ENCODE assay signal across 15 cellular contexts in the genomic region with DNA sequence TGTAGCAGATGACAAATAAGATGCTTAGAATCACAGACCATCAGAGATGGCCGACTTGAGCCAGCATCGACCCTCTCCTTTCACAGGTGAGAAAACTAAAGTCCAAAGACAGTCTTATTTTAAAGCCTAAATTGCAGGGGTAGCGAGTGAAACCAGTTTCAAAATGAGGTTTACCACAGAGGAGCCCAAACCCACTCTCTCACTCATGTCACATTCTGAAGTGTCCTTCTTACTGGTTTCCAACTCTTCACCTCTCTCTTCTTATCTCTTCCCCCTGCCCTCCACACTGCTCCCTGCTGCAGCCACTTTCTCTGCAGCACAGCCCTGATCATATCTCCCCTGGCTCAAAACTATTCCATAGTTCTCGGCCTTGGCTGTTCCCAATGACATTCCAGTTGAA. TPM values are rescaled to one million over a fixed set of nuclear protein-coding genes. Genes with fewer than 3 reads are reported as not detected.
A peak's percentile ranks its signal among the peaks of the same experiment; 100 is the strongest.
DNase-seq lines count a peak whose midpoint lies in the region; ATAC-seq and TF ChIP-seq lines count a peak whose summit lies in the region.
"Had no signal": no experiment of that assay in that cellular context is flagged by ENCODE, and none has a peak within 500 bp of the region (broad histone marks: within the 10 kb centered on the region; RNA-seq: fewer than 3 reads in every experiment).

No MANE protein-coding gene starts in this region.

- intact Hi-C loops in natural killer cell (cut with micrococcal nuclease): loop anchor here (10.0 kb wide), 1 partner anchor 49 kb away; no protein-coding TSS in a partner anchor

- H3K9ac ChIP-seq in BLaER1 treated with 17β-estradiol and CSF1 and Interleukin-3, amounts not matched to agents 10 nM and 100 nM: no peak overlapping the region
- peak overlapping the region; percentile 51 for H3K9ac ChIP-seq in adipocyte (ENCODE audit: low read length)

- H3K4me2 ChIP-seq in BLaER1 treated with 17β-estradiol and CSF1 and Interleukin-3, amounts not matched to agents 10 nM and 100 nM: peak overlapping the region in 10 of 11 experiments; percentile 53 to 88 (median 82); a peak in 17 of 22 replicates

- TF ChIP-seq CTCF in natural killer cell (IDR thresholded peaks at IDR 0.05): no peak

- H3K36me3 ChIP-seq in BLaER1 treated with 17β-estradiol and CSF1 and Interleukin-3, amounts not matched to agents 10 nM and 100 nM: no peaks in the 10 kb centered on the region
- no peaks in the 10 kb centered on the region for H3K36me3 ChIP-seq in adipocyte (ENCODE audit: control insufficient read depth, insufficient read depth, low read length, severe bottlenecking)
- H3K36me3 ChIP-seq: Peyer's patch, tibial nerve had no signal

- peak overlapping the region; percentile 77 for H3K4me3 Mint-ChIP-seq in natural killer cell
- H3K4me3 Mint-ChIP-seq: activated CD4-positive, alpha-beta memory T cell treated with anti-CD3 and anti-CD28 coated beads, Interleukin-2, amount 10 ng/mL, durations not matched to agents 7 days and 5 days had no signal

- no peaks in the 10 kb centered on the region for H3K9me3 Mint-ChIP-seq in natural killer cell
- H3K9me3 Mint-ChIP-seq: activated CD4-positive, alpha-beta memory T cell treated with anti-CD3 and anti-CD28 coated beads, Interleukin-2, amount 10 ng/mL, durations not matched to agents 7 days and 5 days had no signal

- H3K4me1 Mint-ChIP-seq in natural killer cell: peaks cover 19 to 28% of the 10 kb centered on the region in 2 donors

- DNase-seq in adipocyte (ENCODE audit: low read depth) (no peak), natural killer cell (no peak), NCI-H1092 treated with DMSO at 0.1 percent for 48 hours (lab: John Stamatoyannopoulos, UW) (no peak), islet precursor cell (no peak)
- DNase-seq: activated CD4-positive, alpha-beta memory T cell treated with anti-CD3 and anti-CD28 coated beads, Interleukin-2, amount 10 ng/mL, durations not matched to agents 7 days and 5 days; DMS79 treated with DMSO at 0.1 percent for 48 hours; erythroblast; NCI-H774; Peyer's patch; stimulated activated CD4-positive, alpha-beta T cell treated with anti-CD3 and anti-CD28 coated beads, Interleukin-4, amount 100 ng/mL, for 4 hours had no signal

- peaks cover 6 to 30% (median 22%) of the 10 kb centered on the region in 11 experiments; a peak in 19 of 22 replicates for H3K9me3 ChIP-seq in BLaER1 treated with 17β-estradiol and CSF1 and Interleukin-3, amounts not matched to agents 10 nM and 100 nM (replicated peaks in 1 of 11)
- no peaks in the 10 kb centered on the region for H3K9me3 ChIP-seq in adipocyte (ENCODE audit: control insufficient read depth, low read length)
- H3K9me3 ChIP-seq: Peyer's patch, tibial nerve had no signal

- H3K4me3 ChIP-seq in BLaER1 treated with 17β-estradiol and CSF1 and Interleukin-3, amounts not matched to agents 10 nM and 100 nM: no peak overlapping the region
- peak overlapping the region; percentile 47 for H3K4me3 ChIP-seq in adipocyte (ENCODE audit: low read length)
- H3K4me3 ChIP-seq: Peyer's patch, tibial nerve had no signal

- peak overlapping the region in 4 of 11 experiments; percentile 64 to 72 (median 68); a peak in 6 of 22 replicates for H3K27ac ChIP-seq in BLaER1 treated with 17β-estradiol and CSF1 and Interleukin-3, amounts not matched to agents 10 nM and 100 nM
- H3K27ac ChIP-seq: C4-2B had no signal

- peaks cover 25 to 27% of the 10 kb centered on the region in 2 donors for H3K27me3 Mint-ChIP-seq in natural killer cell (ENCODE audit: low read depth in 2 of 2)

- H3K27ac Mint-ChIP-seq in natural killer cell: peak overlapping the region in 1 of 2 donors; percentile 86
- H3K27ac Mint-ChIP-seq: activated CD4-positive, alpha-beta memory T cell treated with anti-CD3 and anti-CD28 coated beads, Interleukin-2, amount 10 ng/mL, durations not matched to agents 7 days and 5 days had no signal

- no peaks in the 10 kb centered on the region for H3K27me3 ChIP-seq in BLaER1 treated with 17β-estradiol and CSF1 and Interleukin-3, amounts not matched to agents 10 nM and 100 nM
- H3K27me3 ChIP-seq in adipocyte (replicated peaks; ENCODE audit: control insufficient read depth, insufficient read depth, low read length): no peaks in the 10 kb centered on the region
- H3K27me3 ChIP-seq: Peyer's patch, tibial nerve had no signal

- no peaks in the 10 kb centered on the region for H4K20me1 ChIP-seq in BLaER1 treated with 17β-estradiol and CSF1 and Interleukin-3, amounts not matched to agents 10 nM and 100 nM

- ATAC-seq in GM18867 (IDR thresholded peaks at IDR 0.05; ENCODE audit: unreplicated experiment) (peak; percentile 73), natural killer cell (peak; percentile 70 to 93 (median 78)), GM21526 (IDR thresholded peaks at IDR 0.05; ENCODE audit: low FRiP score, unreplicated experiment) (no peak)

- H3K36me3 Mint-ChIP-seq in natural killer cell: no peaks in the 10 kb centered on the region

- peaks cover 12 to 28% (median 22%) of the 10 kb centered on the region in 10 experiments for H3K4me1 ChIP-seq in BLaER1 treated with 17β-estradiol and CSF1 and Interleukin-3, amounts not matched to agents 10 nM and 100 nM
- H3K4me1 ChIP-seq in adipocyte (ENCODE audit: control insufficient read depth, insufficient read depth, low read length): peaks cover 37% of the 10 kb centered on the region

RNA-seq across cellular contexts. Expression of a gene that starts 57.0 kb away (rescaled TPM):
- total RNA-seq in natural killer cell: under 1 TPM; 0.36 to 0.80 (median 0.40) TPM
